In genomic region chr15:42719051-42719450, GRCh38 we compare ENCODE assay signal across 21 cellular contexts. TPM values are rescaled to one million over a fixed set of nuclear protein-coding genes. Genes with fewer than 3 reads are reported as not detected.
DNase-seq lines count a peak whose midpoint lies in the region; FAIRE-seq and TF ChIP-seq lines count a peak whose summit lies in the region.
"Had no signal": no experiment of that assay in that cellular context is flagged by ENCODE, and none has a peak within 500 bp of the region (broad histone marks: within the 10 kb centered on the region; RNA-seq: fewer than 3 reads in every experiment).

No MANE protein-coding gene starts in this region.

- no peaks in the 10 kb centered on the region for H3K9me3 Mint-ChIP-seq in endodermal cell
- H3K9me3 Mint-ChIP-seq in osteocyte (ENCODE audit: unreplicated experiment) = no peaks in the 10 kb centered on the region
- H3K9me3 Mint-ChIP-seq: CD4-positive, CD25-positive, alpha-beta regulatory T cell; IgD-negative memory B cell had no signal

- H3K36me3 Mint-ChIP-seq in endodermal cell (ENCODE audit: low read depth) (peaks cover 12% of the 10 kb centered on the region), osteocyte (ENCODE audit: unreplicated experiment) (peaks cover 23% of the 10 kb centered on the region)

- H3K4me1 Mint-ChIP-seq in endodermal cell (peaks cover 15% of the 10 kb centered on the region), osteocyte (ENCODE audit: unreplicated experiment) (no peaks in the 10 kb centered on the region)
- H3K4me1 Mint-ChIP-seq: CD4-positive, CD25-positive, alpha-beta regulatory T cell had no signal

- H3K27me3 Mint-ChIP-seq in endodermal cell (ENCODE audit: insufficient read depth) = no peaks in the 10 kb centered on the region
- H3K27me3 Mint-ChIP-seq in osteocyte (ENCODE audit: unreplicated experiment) = no peaks in the 10 kb centered on the region
- H3K27me3 Mint-ChIP-seq: CD4-positive, CD25-positive, alpha-beta regulatory T cell; IgD-negative memory B cell had no signal

- intact Hi-C loops in sigmoid colon (cut with DNase I) = no loop called here

- H3K4me3 Mint-ChIP-seq in endodermal cell = no peak overlapping the region
- H3K4me3 Mint-ChIP-seq in osteocyte (ENCODE audit: unreplicated experiment) = no peak overlapping the region
- H3K4me3 Mint-ChIP-seq: CD4-positive, CD25-positive, alpha-beta regulatory T cell; IgD-negative memory B cell had no signal

- no peak for TF ChIP-seq POLR2A in sigmoid colon (IDR thresholded peaks at IDR 0.05)

- WGBS in endodermal cell (ENCODE audit: insufficient coverage in 1 of 2, insufficient read length in 1 of 2), 2 experiments = 93 to 98% methylated on average over 4 to 6 of the region's 6 CpGs
- 77 to 90% methylated on average over 6 of the region's 6 CpGs for WGBS in sigmoid colon, 2 donors

- H3K27me3 ChIP-seq in endodermal cell (ENCODE audit: control insufficient read depth, insufficient read depth, low read length, poor library complexity, severe bottlenecking) = no peaks in the 10 kb centered on the region
- H3K27me3 ChIP-seq in sigmoid colon = no peaks in the 10 kb centered on the region

- H3K27ac Mint-ChIP-seq in endodermal cell (peak overlapping the region; percentile 13), osteocyte (ENCODE audit: unreplicated experiment) (no peak overlapping the region)

- FAIRE-seq in RCC 7860 (lab: Jason Lieb, UNC) = no peak
- FAIRE-seq: GM12891 had no signal

- H3K36me3 ChIP-seq in endodermal cell (ENCODE audit: control insufficient read depth, insufficient read depth, low read length) (peaks cover 15% of the 10 kb centered on the region), sigmoid colon (peaks cover 44 to 78% (median 57%) of the 10 kb centered on the region in 4 donors)

- TF ChIP-seq EP300 in sigmoid colon (IDR thresholded peaks at IDR 0.05) = no peak

- H3K27ac ChIP-seq in endodermal cell (ENCODE audit: low read depth, low read length) = no peak overlapping the region
- H3K27ac ChIP-seq in sigmoid colon = no peak overlapping the region

- peaks cover 11% of the 10 kb centered on the region for H3K4me1 ChIP-seq in endodermal cell (ENCODE audit: control insufficient read depth, insufficient read depth, low read length)
- no peaks in the 10 kb centered on the region for H3K4me1 ChIP-seq in sigmoid colon
- H3K4me1 ChIP-seq: Caco-2 had no signal

- H3K9ac ChIP-seq in endodermal cell (ENCODE audit: extremely low read depth, low read length, poor library complexity, severe bottlenecking) = no peak overlapping the region

- H3K9me3 ChIP-seq in endodermal cell (ENCODE audit: control insufficient read depth, low read length) (no peaks in the 10 kb centered on the region), sigmoid colon (no peaks in the 10 kb centered on the region)
- H3K9me3 ChIP-seq: Caco-2 had no signal

- in situ Hi-C loops in GM13976 (cut with MboI; ENCODE audit: low sequenced_read_pairs, unreplicated experiment) = no loop called here

- peak; percentile 11 for DNase-seq in ELR (ENCODE audit: low read depth)
- DNase-seq in RCC 7860 (ENCODE audit: low spot score) = peak; percentile 23
- DNase-seq in endodermal cell = no peak
- peak; percentile 62 for DNase-seq in osteocyte (ENCODE audit: extremely low spot score, unreplicated experiment)
- DNase-seq in stimulated activated CD4-positive, alpha-beta T cell treated with anti-CD3 and anti-CD28 coated beads, Interleukin-1b, Interleukin-23, amount 100 ng/mL, for 48 hours = no peak
- no peak for DNase-seq in GM13976 (ENCODE audit: low spot score)
- no peak for DNase-seq in sigmoid colon
- DNase-seq: Caco-2; CD4-positive, CD25-positive, alpha-beta regulatory T cell; DMS 273 treated with DMSO at 0.1 percent for 48 hours; DMS79 treated with DMSO at 0.1 percent for 48 hours; Karpas-422; NCI-H1417; NCI-H1694 treated with DMSO at 0.1 percent for 48 hours; NCI-H2081 treated with DMSO at 0.1 percent for 48 hours; NCI-H2171 treated with DMSO at 0.1 percent for 48 hours; NCI-H524 treated with DMSO at 0.1 percent for 48 hours; NCI-H82; Right ventricle myocardium superior had no signal

- H3K4me3 ChIP-seq in endodermal cell (ENCODE audit: low read length) (no peak overlapping the region), sigmoid colon (no peak overlapping the region)

- no peak for TF ChIP-seq CTCF in endodermal cell (conservative IDR thresholded peaks at IDR 0.05)
- TF ChIP-seq CTCF in osteocyte (IDR thresholded peaks at IDR 0.05) = no peak
- no peak for TF ChIP-seq CTCF in GM13976 (IDR thresholded peaks at IDR 0.05; ENCODE audit: borderline replicate concordance, control extremely low read depth, extremely low read depth, insufficient read depth, missing control alignments)
- no peak for TF ChIP-seq CTCF in sigmoid colon (IDR thresholded peaks at IDR 0.05)

RNA-seq across cellular contexts. Expression of gene CDAN1, which starts 17.9 kb away (rescaled TPM):
- total RNA-seq in endodermal cell (10 to 100 TPM; 26.5 to 38.2 TPM), osteocyte (15.6 and 24.0 TPM in 2 replicates), sigmoid colon (10 to 100 TPM in 1 of 4 donors, 1 to 10 TPM in 3; 7.6 to 11.4 (median 9.8) TPM)
- polyA plus RNA-seq in endodermal cell (2013, experiment 1 of 2) = 14.9 TPM
- polyA plus RNA-seq in endodermal cell (2013, experiment 2 of 2) = 12.8 TPM
- polyA plus RNA-seq in sigmoid colon = 1 to 10 TPM; 1.2 to 8.0 (median 3.0) TPM

Comparison
In these comparisons a context has a peak if more than half of its experiments do, and no peak if none do; other contexts are left out.
1. DNase-seq: peak in ELR (single experiment), RCC 7860 (single experiment) and osteocyte (single experiment); none in endodermal cell (single experiment), stimulated activated CD4-positive, alpha-beta T cell treated with anti-CD3 and anti-CD28 coated beads, Interleukin-1b, Interleukin-23, amount 100 ng/mL, for 48 hours (single experiment), GM13976 (single experiment) and sigmoid colon (single experiment).